17 cellular contexts compared by ENCODE assay signal in genomic region chr3:183160616-183161015, GRCh38. TPM values are rescaled to one million over a fixed set of nuclear protein-coding genes. Genes with fewer than 3 reads are reported as not detected.
DNase-seq lines count a peak whose midpoint lies in the region; ATAC-seq, FAIRE-seq and TF ChIP-seq lines count a peak whose summit lies in the region.
"Had no signal": no experiment of that assay in that cellular context is flagged by ENCODE, and none has a peak within 500 bp of the region (broad histone marks: within the 10 kb centered on the region; RNA-seq: fewer than 3 reads in every experiment).

No MANE protein-coding gene starts in this region.

- no peaks in the 10 kb centered on the region for H3K9me2 ChIP-seq in HCT116 (ENCODE audit: insufficient read depth)

- no peak for ATAC-seq in CD4-positive, alpha-beta T cell (ENCODE audit: poor library complexity)
- no peak for ATAC-seq in HCT116
- ATAC-seq: PC-3 had no signal

- H2AFZ ChIP-seq in HCT116 (ENCODE audit: low read depth, low read length, poor library complexity, severe bottlenecking) (no peak overlapping the region), endothelial cell of umbilical vein (ENCODE audit: low read depth, low read length) (no peak overlapping the region), neural progenitor cell (replicated peaks) (no peak overlapping the region)
- H2AFZ ChIP-seq: GM23248 had no signal

- H3K4me3 ChIP-seq in HCT116 (replicated peaks in 1 of 2; ENCODE audit: low read depth in 1 of 2, low read length in 2 of 2) (no peak overlapping the region), endothelial cell of umbilical vein (replicated peaks in 1 of 3; ENCODE audit: insufficient read depth in 1 of 3, low read depth in 1 of 3, low read length in 3 of 3) (no peak overlapping the region), neural progenitor cell (no peak overlapping the region)
- H3K4me3 ChIP-seq: GM23248, SJSA1 had no signal

- POLR2A ChIA-PET in CD4-positive, alpha-beta T cell (lab: Charles Lee): no interaction called here
- POLR2A ChIA-PET in HCT116 (lab: Charles Lee) (no interaction called here), endothelial cell of umbilical vein (lab: Charles Lee) (no interaction called here)

- H3K4me2 ChIP-seq in HCT116 (ENCODE audit: low read length) (peak overlapping the region; percentile 24; the same call in 1 of the 2 replicates), endothelial cell of umbilical vein (ENCODE audit: insufficient read depth, low read length) (no peak overlapping the region), neural progenitor cell (no peak overlapping the region)

- no peaks in the 10 kb centered on the region for H3K27me3 ChIP-seq in CD4-positive, alpha-beta T cell (ENCODE audit: control insufficient read depth, insufficient read depth, low read length)
- H3K27me3 ChIP-seq in HCT116 (ENCODE audit: insufficient read depth, low read length): no peaks in the 10 kb centered on the region
- H3K27me3 ChIP-seq in endothelial cell of umbilical vein (ENCODE audit: control insufficient read depth in 2 of 2, insufficient read depth in 2 of 2, low read length in 2 of 2): no peaks in the 10 kb centered on the region
- H3K27me3 ChIP-seq in neural progenitor cell: peaks cover 43% of the 10 kb centered on the region

- CTCF ChIA-PET in CD4-positive, alpha-beta T cell (lab: Charles Lee): no interaction called here
- CTCF ChIA-PET in HCT116 (lab: Charles Lee): no interaction called here
- CTCF ChIA-PET in endothelial cell of umbilical vein (lab: Charles Lee): interaction anchor here (0.5 to 2.9 kb wide), 6 partner anchors 10 to 38 kb away, joined by 3 to 15 read pairs (median 4); no protein-coding TSS in a partner anchor

- H3K27ac ChIP-seq in CD4-positive, alpha-beta T cell (ENCODE audit: low read depth, low read length): no peak overlapping the region
- H3K27ac ChIP-seq in HCT116 (ENCODE audit: low read depth, low read length) (no peak overlapping the region), endothelial cell of umbilical vein (ENCODE audit: insufficient read depth, low read depth, low read length) (no peak overlapping the region), neural progenitor cell (no peak overlapping the region)
- H3K27ac ChIP-seq: GM23248, SJSA1 had no signal

- H3K9ac ChIP-seq in HCT116 (ENCODE audit: low read length) (no peak overlapping the region), endothelial cell of umbilical vein (replicated peaks; ENCODE audit: extremely low read depth, insufficient read depth, low read length) (no peak overlapping the region), neural progenitor cell (no peak overlapping the region)
- H3K9ac ChIP-seq: GM23248 had no signal

- H3K79me2 ChIP-seq in HCT116 (ENCODE audit: insufficient read depth, low read length) (no peaks in the 10 kb centered on the region), endothelial cell of umbilical vein (ENCODE audit: control insufficient read depth, insufficient read depth, low read length) (no peaks in the 10 kb centered on the region), neural progenitor cell (ENCODE audit: low read depth) (no peaks in the 10 kb centered on the region)

- H4K20me1 ChIP-seq in HCT116 (ENCODE audit: insufficient read depth): no peaks in the 10 kb centered on the region
- no peaks in the 10 kb centered on the region for H4K20me1 ChIP-seq in endothelial cell of umbilical vein (replicated peaks; ENCODE audit: control insufficient read depth, extremely low read depth, insufficient read depth, low read length)
- H4K20me1 ChIP-seq in neural progenitor cell (ENCODE audit: low read depth): no peaks in the 10 kb centered on the region

- peak; percentile 75 for FAIRE-seq in endothelial cell of umbilical vein (lab: Jason Lieb, UNC)
- FAIRE-seq: GM18507, HTR-8/SVneo had no signal

- RAD21 ChIA-PET in HCT116 (lab: Charles Lee; ENCODE audit: low non-redundant PET in 1 of 2, low total read pairs in 2 of 2, uncharacterized antibody in 2 of 2, unreplicated experiment in 2 of 2): no interaction called here

- no peaks in the 10 kb centered on the region for H3F3A ChIP-seq in neural progenitor cell (ENCODE audit: low read depth)

- no TSS peak for BruUV-seq in HCT116 (replicated peaks; lab: Mats Ljungman, UMichigan)
- BruUV-seq in endothelial cell of umbilical vein (replicated peaks; lab: Mats Ljungman, UMichigan): no TSS peak

- H3K4me1 ChIP-seq in HCT116 (ENCODE audit: control insufficient read depth in 1 of 2, insufficient read depth in 2 of 2, low read length in 2 of 2): peaks cover 3 to 38% of the 10 kb centered on the region in 2 experiments; a peak in 3 of 4 replicates
- H3K4me1 ChIP-seq in endothelial cell of umbilical vein (ENCODE audit: control insufficient read depth, extremely low read depth, insufficient read depth, low read length): peaks cover 19% of the 10 kb centered on the region
- peaks cover 6% of the 10 kb centered on the region for H3K4me1 ChIP-seq in neural progenitor cell

- H3K36me3 ChIP-seq in HCT116 (ENCODE audit: control insufficient read depth in 1 of 2, insufficient read depth in 2 of 2, low read length in 2 of 2) (no peaks in the 10 kb centered on the region), endothelial cell of umbilical vein (ENCODE audit: control insufficient read depth in 2 of 2, extremely low read depth in 1 of 2, insufficient read depth in 2 of 2, low read length in 2 of 2) (no peaks in the 10 kb centered on the region), neural progenitor cell (no peaks in the 10 kb centered on the region)
- H3K36me3 ChIP-seq: SJSA1 had no signal

- no peaks in the 10 kb centered on the region for H3K9me3 Mint-ChIP-seq in CD4-positive, alpha-beta T cell
- H3K9me3 Mint-ChIP-seq in neural progenitor cell: no peaks in the 10 kb centered on the region

- intact Hi-C loops in CD4-positive, alpha-beta T cell (cut with DNase I, micrococcal nuclease): no loop called here
- intact Hi-C loops in HCT116 (cut with micrococcal nuclease): no loop called here
- intact Hi-C loops in endothelial cell of umbilical vein (cut with micrococcal nuclease): loop anchor here (5.0 kb wide), 1 partner anchor 38 kb away; no protein-coding TSS in a partner anchor

- TF ChIP-seq POLR2A in HCT116 (IDR thresholded peaks at IDR 0.05; ENCODE audit: borderline replicate concordance, extremely low read depth, insufficient read depth, insufficient read length) (no peak), endothelial cell of umbilical vein (IDR thresholded peaks at IDR 0.05; ENCODE audit: low read depth, low read length) (no peak)

- no peaks in the 10 kb centered on the region for H3K9me1 ChIP-seq in endothelial cell of umbilical vein (replicated peaks; ENCODE audit: control insufficient read depth, extremely low read depth, insufficient read depth, low read length)

- no peak overlapping the region for H3K27ac Mint-ChIP-seq in CD4-positive, alpha-beta T cell
- no peak overlapping the region for H3K27ac Mint-ChIP-seq in neural progenitor cell

- no peak for TF ChIP-seq CTCF in CD4-positive, alpha-beta T cell (IDR thresholded peaks at IDR 0.05)
- TF ChIP-seq CTCF in HCT116 (IDR thresholded peaks at IDR 0.05 in 2 of 3, conservative IDR thresholded peaks at IDR 0.05 in 1 of 3; ENCODE audit: borderline replicate concordance in 1 of 3, insufficient read depth in 1 of 3, low read depth in 2 of 3, low read length in 2 of 3) (no peak), endothelial cell of umbilical vein (IDR thresholded peaks at IDR 0.05; ENCODE audit: extremely low read depth in 1 of 2, insufficient read depth in 1 of 2, low read depth in 1 of 2, low read length in 2 of 2) (no peak), neural progenitor cell (IDR thresholded peaks at IDR 0.05) (no peak)

- DNase-seq in CD4-positive, alpha-beta T cell: no peak
- no peak for DNase-seq in HCT116 (ENCODE audit: low read depth, low spot score)
- DNase-seq in endothelial cell of umbilical vein (ENCODE audit: low read depth, low spot score): peak; percentile 40
- DNase-seq in neural progenitor cell (ENCODE audit: low spot score): peak; percentile 28
- DNase-seq in COR-L47 (lab: John Stamatoyannopoulos, UW): no peak
- no peak for DNase-seq in NCI-H1105 treated with DMSO at 0.1 percent for 48 hours (lab: John Stamatoyannopoulos, UW)
- DNase-seq in Ammon's horn (ENCODE audit: low spot score): no peak
- DNase-seq: GM23248, NCI-H1048, NCI-H2107, NCI-H226, NCI-H69, PC-3 had no signal

- dilution Hi-C loops in endothelial cell of umbilical vein (cut with MboI; ENCODE audit: extremely low pct_ligation_motif_present, low sequenced_read_pairs): no loop called here

- no peak for TF ChIP-seq RAD21 in HCT116 (IDR thresholded peaks at IDR 0.05; ENCODE audit: low read depth)

- H3K36me3 Mint-ChIP-seq in CD4-positive, alpha-beta T cell (ENCODE audit: low read depth): peaks cover 4% of the 10 kb centered on the region
- H3K36me3 Mint-ChIP-seq in neural progenitor cell: no peaks in the 10 kb centered on the region

- peak overlapping the region; percentile 71 for H3K4me3 Mint-ChIP-seq in CD4-positive, alpha-beta T cell
- H3K4me3 Mint-ChIP-seq in neural progenitor cell: no peak overlapping the region
- H3K4me3 Mint-ChIP-seq: B cell had no signal

- no peaks in the 10 kb centered on the region for H3K9me3 ChIP-seq in CD4-positive, alpha-beta T cell (ENCODE audit: control insufficient read depth, low read length)
- no peaks in the 10 kb centered on the region for H3K9me3 ChIP-seq in HCT116 (ENCODE audit: control insufficient read depth in 1 of 2, insufficient read depth in 1 of 2, low read depth in 1 of 2, low read length in 2 of 2)
- H3K9me3 ChIP-seq in endothelial cell of umbilical vein (replicated peaks; ENCODE audit: control insufficient read depth, insufficient read depth, low read length): no peaks in the 10 kb centered on the region
- no peaks in the 10 kb centered on the region for H3K9me3 ChIP-seq in neural progenitor cell (ENCODE audit: low read depth)
- H3K9me3 ChIP-seq: SJSA1 had no signal

- H3K27me3 Mint-ChIP-seq in CD4-positive, alpha-beta T cell: no peaks in the 10 kb centered on the region
- H3K27me3 Mint-ChIP-seq in neural progenitor cell (ENCODE audit: insufficient read depth, low read depth): peaks cover 22% of the 10 kb centered on the region

- peaks cover 11% of the 10 kb centered on the region for H3K4me1 Mint-ChIP-seq in CD4-positive, alpha-beta T cell (ENCODE audit: low read depth)
- H3K4me1 Mint-ChIP-seq in neural progenitor cell: peaks cover 8% of the 10 kb centered on the region

RNA-seq across cellular contexts. Expression of gene LAMP3, which starts 1.9 kb away (rescaled TPM):
- total RNA-seq in CD4-positive, alpha-beta T cell: 1 to 10 TPM; 1.9 to 3.4 TPM
- total RNA-seq in HCT116 (2021; ENCODE audit: unreplicated experiment) (1.9 TPM), endothelial cell of umbilical vein (3.7 and 8.0 TPM in 2 replicates), neural progenitor cell (ENCODE audit: low replicate concordance) (0.68 TPM in 1 of 2 replicates, not detected in the other)
- polyA plus RNA-seq in HCT116 (2012): 3.9 and 6.1 TPM in 2 replicates
- 0.94 and 1.0 TPM in 2 replicates for polyA plus RNA-seq in endothelial cell of umbilical vein
- polyA plus RNA-seq in endothelial cell of umbilical vein (2011; cell fraction: cytosol; rRNA removed): 0.80 and 1.0 TPM in 2 replicates
- 0.47 and 0.50 TPM in 2 replicates for polyA plus RNA-seq in endothelial cell of umbilical vein (2011; cell fraction: nucleus; rRNA removed)
- polyA plus RNA-seq in endothelial cell of umbilical vein (2012): 7.1 and 10.7 TPM in 2 replicates
- polyA minus RNA-seq in endothelial cell of umbilical vein: 0.62 and 1.1 TPM in 2 replicates
- not detected for polyA minus RNA-seq in endothelial cell of umbilical vein (2011; cell fraction: cytosol; rRNA and poly(A)+ RNA removed)
- 0.24 and 0.43 TPM in 2 replicates for polyA minus RNA-seq in endothelial cell of umbilical vein (2011; cell fraction: nucleus; rRNA and poly(A)+ RNA removed)
- total RNA-seq: SJSA1 had no signal
- polyA plus RNA-seq: GM23248 had no signal

Comparison
In these comparisons a context has a peak if more than half of its experiments do, and no peak if none do; other contexts are left out.
1. DNase-seq: peak in endothelial cell of umbilical vein (single experiment) and neural progenitor cell (single experiment); none in CD4-positive, alpha-beta T cell (0 of 10), HCT116 (single experiment), COR-L47 (single experiment), NCI-H1105 treated with DMSO at 0.1 percent for 48 hours (single experiment) and Ammon's horn (single experiment).